Comparison of ENCODE assay signal across 1 cellular context in the genomic region with DNA sequence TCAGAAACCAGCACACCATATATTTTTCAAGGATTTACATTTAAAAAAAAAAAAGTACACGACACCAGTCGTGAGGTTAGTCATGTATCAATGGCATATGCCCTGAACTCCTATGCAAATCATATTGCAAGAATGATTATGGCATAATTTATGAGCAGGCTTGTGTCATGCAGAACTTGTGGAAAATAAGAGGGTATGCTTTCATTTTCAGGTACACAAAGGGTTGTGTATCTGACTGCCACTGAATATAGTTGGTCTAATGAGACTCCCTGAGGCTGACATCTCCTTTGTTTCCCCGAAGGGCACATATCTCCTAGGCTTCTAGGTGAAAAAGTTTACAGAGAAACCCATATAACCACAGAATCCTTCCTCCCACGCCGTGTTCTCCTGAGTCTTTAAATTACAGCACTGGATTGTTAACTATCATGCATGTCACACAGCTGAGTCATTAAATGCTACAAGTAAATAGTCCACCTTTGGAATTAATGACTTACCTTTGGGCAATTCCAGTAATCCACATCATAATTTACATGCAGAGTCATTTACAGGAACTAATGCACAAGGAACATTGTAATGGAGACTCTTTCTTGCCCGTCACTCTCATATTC.
TF ChIP-seq lines count a peak whose summit lies in the region.

No MANE protein-coding gene starts in this region.

TF ChIP-seq in WTC11, 78 proteins besides CTCF, POLR2A, EP300 and RAD21 (continued from another document):
- TF ChIP-seq, protein P1, sequence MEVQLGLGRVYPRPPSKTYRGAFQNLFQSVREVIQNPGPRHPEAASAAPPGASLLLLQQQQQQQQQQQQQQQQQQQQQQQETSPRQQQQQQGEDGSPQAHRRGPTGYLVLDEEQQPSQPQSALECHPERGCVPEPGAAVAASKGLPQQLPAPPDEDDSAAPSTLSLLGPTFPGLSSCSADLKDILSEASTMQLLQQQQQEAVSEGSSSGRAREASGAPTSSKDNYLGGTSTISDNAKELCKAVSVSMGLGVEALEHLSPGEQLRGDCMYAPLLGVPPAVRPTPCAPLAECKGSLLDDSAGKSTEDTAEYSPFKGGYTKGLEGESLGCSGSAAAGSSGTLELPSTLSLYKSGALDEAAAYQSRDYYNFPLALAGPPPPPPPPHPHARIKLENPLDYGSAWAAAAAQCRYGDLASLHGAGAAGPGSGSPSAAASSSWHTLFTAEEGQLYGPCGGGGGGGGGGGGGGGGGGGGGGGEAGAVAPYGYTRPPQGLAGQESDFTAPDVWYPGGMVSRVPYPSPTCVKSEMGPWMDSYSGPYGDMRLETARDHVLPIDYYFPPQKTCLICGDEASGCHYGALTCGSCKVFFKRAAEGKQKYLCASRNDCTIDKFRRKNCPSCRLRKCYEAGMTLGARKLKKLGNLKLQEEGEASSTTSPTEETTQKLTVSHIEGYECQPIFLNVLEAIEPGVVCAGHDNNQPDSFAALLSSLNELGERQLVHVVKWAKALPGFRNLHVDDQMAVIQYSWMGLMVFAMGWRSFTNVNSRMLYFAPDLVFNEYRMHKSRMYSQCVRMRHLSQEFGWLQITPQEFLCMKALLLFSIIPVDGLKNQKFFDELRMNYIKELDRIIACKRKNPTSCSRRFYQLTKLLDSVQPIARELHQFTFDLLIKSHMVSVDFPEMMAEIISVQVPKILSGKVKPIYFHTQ (CRISPR knock-in tag; IDR thresholded peaks at IDR 0.05): no peak
- TF ChIP-seq ZBTB21 (CRISPR knock-in tag; IDR thresholded peaks at IDR 0.05; ENCODE audit: borderline replicate concordance): no peak
- TF ChIP-seq, protein P2, sequence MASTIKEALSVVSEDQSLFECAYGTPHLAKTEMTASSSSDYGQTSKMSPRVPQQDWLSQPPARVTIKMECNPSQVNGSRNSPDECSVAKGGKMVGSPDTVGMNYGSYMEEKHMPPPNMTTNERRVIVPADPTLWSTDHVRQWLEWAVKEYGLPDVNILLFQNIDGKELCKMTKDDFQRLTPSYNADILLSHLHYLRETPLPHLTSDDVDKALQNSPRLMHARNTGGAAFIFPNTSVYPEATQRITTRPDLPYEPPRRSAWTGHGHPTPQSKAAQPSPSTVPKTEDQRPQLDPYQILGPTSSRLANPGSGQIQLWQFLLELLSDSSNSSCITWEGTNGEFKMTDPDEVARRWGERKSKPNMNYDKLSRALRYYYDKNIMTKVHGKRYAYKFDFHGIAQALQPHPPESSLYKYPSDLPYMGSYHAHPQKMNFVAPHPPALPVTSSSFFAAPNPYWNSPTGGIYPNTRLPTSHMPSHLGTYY (CRISPR knock-in tag; IDR thresholded peaks at IDR 0.05): no peak
